In genomic region chr7:46695045-46695708, GRCh38 we compare ENCODE assay signal across 1 cellular context.
TF ChIP-seq lines count a peak whose summit lies in the region.

No MANE protein-coding gene starts in this region.

TF ChIP-seq in HepG2, 621 proteins besides CTCF, POLR2A, EP300 and RAD21 (continued from another document):
- TF ChIP-seq, protein P1, sequence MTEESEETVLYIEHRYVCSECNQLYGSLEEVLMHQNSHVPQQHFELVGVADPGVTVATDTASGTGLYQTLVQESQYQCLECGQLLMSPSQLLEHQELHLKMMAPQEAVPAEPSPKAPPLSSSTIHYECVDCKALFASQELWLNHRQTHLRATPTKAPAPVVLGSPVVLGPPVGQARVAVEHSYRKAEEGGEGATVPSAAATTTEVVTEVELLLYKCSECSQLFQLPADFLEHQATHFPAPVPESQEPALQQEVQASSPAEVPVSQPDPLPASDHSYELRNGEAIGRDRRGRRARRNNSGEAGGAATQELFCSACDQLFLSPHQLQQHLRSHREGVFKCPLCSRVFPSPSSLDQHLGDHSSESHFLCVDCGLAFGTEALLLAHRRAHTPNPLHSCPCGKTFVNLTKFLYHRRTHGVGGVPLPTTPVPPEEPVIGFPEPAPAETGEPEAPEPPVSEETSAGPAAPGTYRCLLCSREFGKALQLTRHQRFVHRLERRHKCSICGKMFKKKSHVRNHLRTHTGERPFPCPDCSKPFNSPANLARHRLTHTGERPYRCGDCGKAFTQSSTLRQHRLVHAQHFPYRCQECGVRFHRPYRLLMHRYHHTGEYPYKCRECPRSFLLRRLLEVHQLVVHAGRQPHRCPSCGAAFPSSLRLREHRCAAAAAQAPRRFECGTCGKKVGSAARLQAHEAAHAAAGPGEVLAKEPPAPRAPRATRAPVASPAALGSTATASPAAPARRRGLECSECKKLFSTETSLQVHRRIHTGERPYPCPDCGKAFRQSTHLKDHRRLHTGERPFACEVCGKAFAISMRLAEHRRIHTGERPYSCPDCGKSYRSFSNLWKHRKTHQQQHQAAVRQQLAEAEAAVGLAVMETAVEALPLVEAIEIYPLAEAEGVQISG (CRISPR knock-in tag; IDR thresholded peaks at IDR 0.05): no peak
- TF ChIP-seq ZNF430 (CRISPR knock-in tag; IDR thresholded peaks at IDR 0.05): no peak
- TF ChIP-seq AHDC1 (CRISPR knock-in tag; IDR thresholded peaks at IDR 0.05; ENCODE audit: borderline replicate concordance): no peak
- no peak for TF ChIP-seq SPEN (CRISPR knock-in tag; IDR thresholded peaks at IDR 0.05; ENCODE audit: low read depth)
- TF ChIP-seq, protein P2, sequence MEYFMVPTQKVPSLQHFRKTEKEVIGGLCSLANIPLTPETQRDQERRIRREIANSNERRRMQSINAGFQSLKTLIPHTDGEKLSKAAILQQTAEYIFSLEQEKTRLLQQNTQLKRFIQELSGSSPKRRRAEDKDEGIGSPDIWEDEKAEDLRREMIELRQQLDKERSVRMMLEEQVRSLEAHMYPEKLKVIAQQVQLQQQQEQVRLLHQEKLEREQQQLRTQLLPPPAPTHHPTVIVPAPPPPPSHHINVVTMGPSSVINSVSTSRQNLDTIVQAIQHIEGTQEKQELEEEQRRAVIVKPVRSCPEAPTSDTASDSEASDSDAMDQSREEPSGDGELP (IDR thresholded peaks at IDR 0.05; ENCODE audit: borderline replicate concordance, low read depth): peak; percentile 64
- no peak for TF ChIP-seq ZNF274 (CRISPR knock-in tag; IDR thresholded peaks at IDR 0.05)
- TF ChIP-seq ZNF512B (CRISPR knock-in tag; IDR thresholded peaks at IDR 0.05; ENCODE audit: borderline replicate concordance): no peak
- TF ChIP-seq, protein P3, sequence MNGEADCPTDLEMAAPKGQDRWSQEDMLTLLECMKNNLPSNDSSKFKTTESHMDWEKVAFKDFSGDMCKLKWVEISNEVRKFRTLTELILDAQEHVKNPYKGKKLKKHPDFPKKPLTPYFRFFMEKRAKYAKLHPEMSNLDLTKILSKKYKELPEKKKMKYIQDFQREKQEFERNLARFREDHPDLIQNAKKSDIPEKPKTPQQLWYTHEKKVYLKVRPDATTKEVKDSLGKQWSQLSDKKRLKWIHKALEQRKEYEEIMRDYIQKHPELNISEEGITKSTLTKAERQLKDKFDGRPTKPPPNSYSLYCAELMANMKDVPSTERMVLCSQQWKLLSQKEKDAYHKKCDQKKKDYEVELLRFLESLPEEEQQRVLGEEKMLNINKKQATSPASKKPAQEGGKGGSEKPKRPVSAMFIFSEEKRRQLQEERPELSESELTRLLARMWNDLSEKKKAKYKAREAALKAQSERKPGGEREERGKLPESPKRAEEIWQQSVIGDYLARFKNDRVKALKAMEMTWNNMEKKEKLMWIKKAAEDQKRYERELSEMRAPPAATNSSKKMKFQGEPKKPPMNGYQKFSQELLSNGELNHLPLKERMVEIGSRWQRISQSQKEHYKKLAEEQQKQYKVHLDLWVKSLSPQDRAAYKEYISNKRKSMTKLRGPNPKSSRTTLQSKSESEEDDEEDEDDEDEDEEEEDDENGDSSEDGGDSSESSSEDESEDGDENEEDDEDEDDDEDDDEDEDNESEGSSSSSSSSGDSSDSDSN (CRISPR knock-in tag; IDR thresholded peaks at IDR 0.05): no peak
- TF ChIP-seq GZF1 (CRISPR knock-in tag; IDR thresholded peaks at IDR 0.05): no peak
- no peak for TF ChIP-seq ZNF121 (CRISPR knock-in tag; IDR thresholded peaks at IDR 0.05)
- TF ChIP-seq ZNF441 (CRISPR knock-in tag; IDR thresholded peaks at IDR 0.05; ENCODE audit: borderline replicate concordance): 0 out of 2 replicates have a peak, but pooled peaks have one; percentile 49
- TF ChIP-seq FOXC1 (CRISPR knock-in tag; IDR thresholded peaks at IDR 0.05; ENCODE audit: borderline replicate concordance): no peak
